27 cellular contexts compared by ENCODE assay signal in genomic region chr14:61836184-61836583, GRCh38. TPM values are rescaled to one million over a fixed set of nuclear protein-coding genes. Genes with fewer than 3 reads are reported as not detected.
"Had no signal": no experiment of that assay in that cellular context is flagged by ENCODE, and none has a peak within 500 bp of the region (broad histone marks: within the 10 kb centered on the region; RNA-seq: fewer than 3 reads in every experiment).

No MANE protein-coding gene starts in this region.

- H3K4me3 ChIP-seq: Peyer's patch had no signal

- H3K9me3 Mint-ChIP-seq: activated T-cell treated with anti-CD3 and anti-CD28 coated beads, Interleukin-2, amount 50 U/mL, for 24 hours; activated T-helper 1 cell treated with anti-CD3 and anti-CD28 coated beads, Interleukin-12 subunit alpha, Interleukin-12 subunit beta, Interleukin-2, Interleukin-4 antibody, amounts not matched to agents 30 ng/mL and 10 ng/mL and 1 ng/mL, durations not matched to agents 14 hours and 24 hours and 36 hours; T-helper 1 cell treated with Interleukin-12 subunit alpha and Interleukin-12 subunit beta and Interleukin-4 antibody, amounts not matched to agents 30 μg/mL and 1 μg/mL, for 36 hours had no signal

- DNase-seq: activated CD4-positive, alpha-beta T cell treated with anti-CD3 and anti-CD28 coated beads for 48 hours; activated CD4-positive, alpha-beta T cell treated with anti-CD3 and anti-CD28 coated beads, Interleukin-2, amount 50 U/mL, for 4 hours; activated CD4-positive, CD25-positive, alpha-beta regulatory T cell treated with anti-CD3 and anti-CD28 coated beads, Interleukin-2, amount 50 U/mL, for 72 hours; activated CD8-positive, alpha-beta memory T cell treated with anti-CD3 and anti-CD28 coated beads, Interleukin-2, amount 50 U/mL, for 48 hours; activated CD8-positive, alpha-beta T cell treated with anti-CD3 and anti-CD28 coated beads, Interleukin-2, amount 10 ng/mL, durations not matched to agents 7 days and 5 days; activated effector memory CD4-positive, alpha-beta T cell treated with Interleukin-2 at 50 U/mL for 16 hours; activated naive CD4-positive, alpha-beta T cell treated with Interleukin-2 at 50 U/mL for 16 hours; activated T-cell treated with anti-CD3 and anti-CD28 coated beads, Interleukin-2, amount 50 U/mL, for 24 hours; amygdala; cerebellar nuclear complex; Kasumi-1; KBM-7; NCI-H1048; NCI-H146; NCI-H187 treated with DMSO at 0.1 percent for 48 hours; NCI-H2081 treated with DMSO at 0.1 percent for 48 hours; NCI-H446; NCI-H524; NCI-H774; NK-92 treated with Interleukin-12 subunit alpha and Interleukin-12 subunit beta, amount 100 ng/mL, for 24 hours; Peyer's patch; SHP77 had no signal

- H3K27ac ChIP-seq: Peyer's patch, RWPE1 had no signal

- H3K36me3 Mint-ChIP-seq: activated naive CD8-positive, alpha-beta T cell had no signal

- H3K27me3 Mint-ChIP-seq: activated naive CD8-positive, alpha-beta T cell; activated T-cell treated with anti-CD3 and anti-CD28 coated beads, Interleukin-2, amount 50 U/mL, for 24 hours had no signal

- H3K27me3 ChIP-seq: Peyer's patch had no signal

- H3K36me3 ChIP-seq: Peyer's patch had no signal

- ATAC-seq: activated CD8-positive, alpha-beta T cell treated with anti-CD3 and anti-CD28 coated beads, Interleukin-2, amount 10 ng/mL, durations not matched to agents 7 days and 5 days had no signal

- H3K4me3 Mint-ChIP-seq: activated CD8-positive, alpha-beta T cell treated with anti-CD3 and anti-CD28 coated beads, Interleukin-2, amount 10 ng/mL, durations not matched to agents 7 days and 5 days; activated naive CD8-positive, alpha-beta T cell; activated T-cell treated with anti-CD3 and anti-CD28 coated beads, Interleukin-2, amount 50 U/mL, for 24 hours; activated T-helper 1 cell treated with anti-CD3 and anti-CD28 coated beads, Interleukin-12 subunit alpha, Interleukin-12 subunit beta, Interleukin-2, Interleukin-4 antibody, amounts not matched to agents 30 ng/mL and 10 ng/mL and 1 ng/mL, durations not matched to agents 14 hours and 24 hours and 36 hours; T-helper 1 cell treated with Interleukin-12 subunit alpha and Interleukin-12 subunit beta and Interleukin-4 antibody, amounts not matched to agents 30 μg/mL and 1 μg/mL, for 36 hours had no signal

- H3K27ac Mint-ChIP-seq: activated CD8-positive, alpha-beta T cell treated with anti-CD3 and anti-CD28 coated beads, Interleukin-2, amount 10 ng/mL, durations not matched to agents 7 days and 5 days; activated naive CD8-positive, alpha-beta T cell; activated T-cell treated with anti-CD3 and anti-CD28 coated beads, Interleukin-2, amount 50 U/mL, for 24 hours; activated T-helper 1 cell treated with anti-CD3 and anti-CD28 coated beads, Interleukin-12 subunit alpha, Interleukin-12 subunit beta, Interleukin-2, Interleukin-4 antibody, amounts not matched to agents 30 ng/mL and 10 ng/mL and 1 ng/mL, durations not matched to agents 14 hours and 24 hours and 36 hours; T-helper 1 cell treated with Interleukin-12 subunit alpha and Interleukin-12 subunit beta and Interleukin-4 antibody, amounts not matched to agents 30 μg/mL and 1 μg/mL, for 36 hours had no signal

- H3K4me1 ChIP-seq: Peyer's patch had no signal

- H3K9me3 ChIP-seq: Peyer's patch had no signal

RNA-seq across cellular contexts. Expression of gene SYT16, which starts 23.7 kb away (rescaled TPM):
- total RNA-seq: activated CD8-positive, alpha-beta T cell treated with anti-CD3 and anti-CD28 coated beads, Interleukin-2, amount 10 ng/mL, durations not matched to agents 7 days and 5 days; activated T-helper 1 cell treated with anti-CD3 and anti-CD28 coated beads, Interleukin-12 subunit alpha, Interleukin-12 subunit beta, Interleukin-2, Interleukin-4 antibody, amounts not matched to agents 30 ng/mL and 10 ng/mL and 1 ng/mL, durations not matched to agents 14 hours and 24 hours and 36 hours; SK-MEL-5 had no signal
